19 cellular contexts compared by ENCODE assay signal in the genomic region with DNA sequence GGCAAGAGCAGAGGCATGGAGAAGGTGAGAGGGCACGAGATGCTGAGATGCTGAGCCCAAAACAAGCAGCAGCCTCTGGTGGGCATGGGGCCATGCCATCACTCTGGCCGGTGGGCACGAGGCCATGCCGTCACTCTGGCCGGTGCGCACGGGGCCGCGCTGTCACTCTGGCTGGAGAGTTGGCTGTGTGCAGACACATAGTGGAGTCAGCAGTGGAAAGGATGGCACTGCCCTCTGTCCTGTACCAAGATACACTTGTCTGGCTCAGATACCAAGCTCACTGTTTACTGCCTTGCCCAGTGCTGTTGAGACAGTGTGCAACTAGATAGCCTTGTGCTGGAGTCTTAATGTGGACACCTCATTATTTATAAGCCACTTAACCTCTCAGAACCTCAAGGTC.
"Had no signal": no experiment of that assay in that cellular context is flagged by ENCODE, and none has a peak within 500 bp of the region (broad histone marks: within the 10 kb centered on the region; RNA-seq: fewer than 3 reads in every experiment).

No MANE protein-coding gene starts in this region.

- H3K27me3 Mint-ChIP-seq: activated CD8-positive, alpha-beta T cell treated with anti-CD3 and anti-CD28 coated beads for 36 hours; activated naive CD8-positive, alpha-beta T cell; naive B cell had no signal

- H3K4me3 Mint-ChIP-seq: activated CD8-positive, alpha-beta T cell treated with anti-CD3 and anti-CD28 coated beads for 36 hours; activated naive CD8-positive, alpha-beta T cell; naive B cell had no signal

- H3K9me3 ChIP-seq: heart right ventricle, right atrium auricular region, stomach, thoracic aorta had no signal

- ATAC-seq: activated CD8-positive, alpha-beta T cell treated with anti-CD3 and anti-CD28 coated beads for 36 hours; left colon; SK-N-SH treated with all-trans-retinoic acid at 6 μM for 48 hours had no signal

- H3K4me3 ChIP-seq: heart right ventricle, right atrium auricular region, stomach, thoracic aorta had no signal

- FAIRE-seq: frontal cortex had no signal

- H3K27ac Mint-ChIP-seq: activated CD8-positive, alpha-beta T cell treated with anti-CD3 and anti-CD28 coated beads for 36 hours; activated naive CD8-positive, alpha-beta T cell had no signal

- H3K4me1 Mint-ChIP-seq: naive B cell had no signal

- H3K4me1 ChIP-seq: stomach had no signal

- H3K27me3 ChIP-seq: heart right ventricle, right atrium auricular region, stomach had no signal

- H3K27ac ChIP-seq: stomach, thoracic aorta had no signal

- H3K9me3 Mint-ChIP-seq: activated CD8-positive, alpha-beta T cell treated with anti-CD3 and anti-CD28 coated beads for 36 hours; naive B cell had no signal

- DNase-seq: activated CD4-positive, alpha-beta T cell treated with anti-CD3 and anti-CD28 coated beads for 1 hour; activated CD8-positive, alpha-beta T cell treated with anti-CD3 and anti-CD28 coated beads for 36 hours; activated gamma-delta T cell treated with Interleukin-2 at 50 U/mL for 16 hours; activated T-cell treated with anti-CD3 and anti-CD28 coated beads, Interleukin-2, amount 50 U/mL, for 48 hours; amniotic stem cell; heart right ventricle; left colon; naive B cell; nucleus accumbens; posterior cingulate gyrus; stimulated activated CD4-positive, alpha-beta T cell treated with anti-CD3 and anti-CD28 coated beads, Interleukin-15, amount 100 ng/mL, for 24 hours; stimulated activated CD4-positive, alpha-beta T cell treated with anti-CD3 and anti-CD28 coated beads, Interleukin-4, amount 100 ng/mL, for 24 hours; stomach; T-helper 1 cell had no signal
